Comparison of ENCODE assay signal across 7 cellular contexts in genomic region chr5:154939387-154939786, GRCh38. TPM values are rescaled to one million over a fixed set of nuclear protein-coding genes. Genes with fewer than 3 reads are reported as not detected.
DNase-seq lines count a peak whose midpoint lies in the region; ATAC-seq and TF ChIP-seq lines count a peak whose summit lies in the region.
"Not testable (repeated sequence)": the region's sequence is repeated elsewhere in the genome, so short reads cannot be mapped to it uniquely, and the experiment has no call there.

No MANE protein-coding gene starts in this region.

- not testable (repeated sequence) for H3K4me1 ChIP-seq in mesendoderm (ENCODE audit: control insufficient read depth, low read depth, low read length)
- H3K4me1 ChIP-seq in neural progenitor cell: peaks cover 14% of the 10 kb centered on the region

- not testable (repeated sequence) for H3K9ac ChIP-seq in SK-N-MC (ENCODE audit: insufficient read length); mesendoderm (ENCODE audit: low read length); neural progenitor cell

- BruUV-seq in Calu3 (replicated peaks; lab: Mats Ljungman, UMichigan): not testable (repeated sequence)

- DNase-seq in Calu3; SK-N-MC (ENCODE audit: low read depth, low spot score); activated CD4-positive, alpha-beta memory T cell treated with anti-CD3 and anti-CD28 coated beads for 36 hours; central memory CD8-positive, alpha-beta T cell (ENCODE audit: low spot score in 2 of 2); neural progenitor cell (ENCODE audit: low spot score): not testable (repeated sequence)
- DNase-seq in mesendoderm: peak; percentile 66

- H3K4me1 Mint-ChIP-seq in Calu3 (ENCODE audit: low read depth, unreplicated experiment) (peaks cover 22% of the 10 kb centered on the region), neural progenitor cell (peaks cover 18% of the 10 kb centered on the region)
- H3K4me1 Mint-ChIP-seq in activated CD4-positive, alpha-beta memory T cell treated with anti-CD3 and anti-CD28 coated beads for 36 hours (ENCODE audit: low read depth): peaks cover 49% of the 10 kb centered on the region
- H3K4me1 Mint-ChIP-seq in activated naive CD4-positive, alpha-beta T cell treated with anti-CD3 and anti-CD28 coated beads, Interleukin-2, amount 50 U/mL, for 24 hours: peaks cover 65% of the 10 kb centered on the region
- peaks cover 41% of the 10 kb centered on the region for H3K4me1 Mint-ChIP-seq in central memory CD8-positive, alpha-beta T cell

- POLR2A ChIA-PET in activated CD4-positive, alpha-beta memory T cell treated with anti-CD3 and anti-CD28 coated beads for 36 hours (lab: Charles Lee): not testable (repeated sequence)

- peak overlapping the region; percentile 1 for H3K56ac ChIP-seq in mesendoderm (ENCODE audit: low read length)

- not testable (repeated sequence) for ATAC-seq in central memory CD8-positive, alpha-beta T cell (replicated peaks; ENCODE audit: extremely low read depth, poor library complexity, severe bottlenecking)

- H2AK5ac ChIP-seq in mesendoderm (ENCODE audit: low read length): not testable (repeated sequence)

- CTCF ChIA-PET in Calu3 (lab: Charles Lee); activated CD4-positive, alpha-beta memory T cell treated with anti-CD3 and anti-CD28 coated beads for 36 hours (lab: Charles Lee): not testable (repeated sequence)

- H3K36me3 Mint-ChIP-seq in Calu3 (ENCODE audit: insufficient read depth, unreplicated experiment): peaks cover 33% of the 10 kb centered on the region
- peaks cover 16% of the 10 kb centered on the region for H3K36me3 Mint-ChIP-seq in activated CD4-positive, alpha-beta memory T cell treated with anti-CD3 and anti-CD28 coated beads for 36 hours
- peaks cover 12% of the 10 kb centered on the region for H3K36me3 Mint-ChIP-seq in activated naive CD4-positive, alpha-beta T cell treated with anti-CD3 and anti-CD28 coated beads, Interleukin-2, amount 50 U/mL, for 24 hours
- peaks cover 20% of the 10 kb centered on the region for H3K36me3 Mint-ChIP-seq in central memory CD8-positive, alpha-beta T cell (ENCODE audit: insufficient read depth)
- not testable (repeated sequence) for H3K36me3 Mint-ChIP-seq in neural progenitor cell

- not testable (repeated sequence) for H3K4me3 ChIP-seq in SK-N-MC; mesendoderm (ENCODE audit: low read length); neural progenitor cell

- H3K27me3 ChIP-seq in mesendoderm (ENCODE audit: insufficient read depth, low read length, poor library complexity); neural progenitor cell: not testable (repeated sequence)

- no CpG with 5 or more reads among the region's 5 CpGs for WGBS in mesendoderm (ENCODE audit: extremely low coverage, insufficient coverage, low lambda C conversion rate)

- H3K9me3 Mint-ChIP-seq in Calu3 (ENCODE audit: low read depth, unreplicated experiment); activated CD4-positive, alpha-beta memory T cell treated with anti-CD3 and anti-CD28 coated beads for 36 hours; activated naive CD4-positive, alpha-beta T cell treated with anti-CD3 and anti-CD28 coated beads, Interleukin-2, amount 50 U/mL, for 24 hours; central memory CD8-positive, alpha-beta T cell; neural progenitor cell: not testable (repeated sequence)

- H3K27ac ChIP-seq in SK-N-MC: 0 out of 2 replicates have a peak overlapping the region, but pooled peaks have one; percentile 5
- peak overlapping the region; percentile 46 for H3K27ac ChIP-seq in mesendoderm (ENCODE audit: low read depth, low read length)
- H3K27ac ChIP-seq in neural progenitor cell: not testable (repeated sequence)

- intact Hi-C loops in Calu3 (cut with micrococcal nuclease; ENCODE audit: unreplicated experiment); activated CD4-positive, alpha-beta memory T cell treated with anti-CD3 and anti-CD28 coated beads for 36 hours (cut with micrococcal nuclease): not testable (repeated sequence)

- peaks cover 15% of the 10 kb centered on the region for H3K79me1 ChIP-seq in mesendoderm (ENCODE audit: low read length)

- not testable (repeated sequence) for H3K9me3 ChIP-seq in SK-N-MC (ENCODE audit: low read depth, low read length); neural progenitor cell (ENCODE audit: low read depth)

- not testable (repeated sequence) for H4K20me1 ChIP-seq in neural progenitor cell (ENCODE audit: low read depth)

- H3F3A ChIP-seq in neural progenitor cell (ENCODE audit: low read depth): not testable (repeated sequence)

- not testable (repeated sequence) for H3K27me3 Mint-ChIP-seq in Calu3 (ENCODE audit: unreplicated experiment); activated CD4-positive, alpha-beta memory T cell treated with anti-CD3 and anti-CD28 coated beads for 36 hours; activated naive CD4-positive, alpha-beta T cell treated with anti-CD3 and anti-CD28 coated beads, Interleukin-2, amount 50 U/mL, for 24 hours; central memory CD8-positive, alpha-beta T cell; neural progenitor cell (ENCODE audit: insufficient read depth, low read depth)

- H2AFZ ChIP-seq in neural progenitor cell (replicated peaks): not testable (repeated sequence)

- not testable (repeated sequence) for H4K5ac ChIP-seq in mesendoderm (ENCODE audit: low read length)

- not testable (repeated sequence) for H2BK5ac ChIP-seq in mesendoderm (ENCODE audit: low read length)

- not testable (repeated sequence) for H2BK15ac ChIP-seq in mesendoderm (replicated peaks; ENCODE audit: low read depth)

- not testable (repeated sequence) for H4K8ac ChIP-seq in mesendoderm (ENCODE audit: low read depth, low read length)

- H3K79me2 ChIP-seq in mesendoderm (ENCODE audit: control insufficient read depth, insufficient read depth, low read length) (peaks cover 23% of the 10 kb centered on the region), neural progenitor cell (ENCODE audit: low read depth) (peaks cover 55% of the 10 kb centered on the region)

- not testable (repeated sequence) for H3K4me2 ChIP-seq in mesendoderm (ENCODE audit: low read length); neural progenitor cell

- peaks cover 21% of the 10 kb centered on the region for H3K36me3 ChIP-seq in SK-N-MC (ENCODE audit: insufficient read depth, low read length)
- not testable (repeated sequence) for H3K36me3 ChIP-seq in mesendoderm (ENCODE audit: control insufficient read depth, insufficient read depth, low read length); neural progenitor cell

- H2BK120ac ChIP-seq in mesendoderm (ENCODE audit: low read depth, low read length): peak overlapping the region; percentile 49

- not testable (repeated sequence) for H3K18ac ChIP-seq in mesendoderm (ENCODE audit: low read length)

- H3K4ac ChIP-seq in mesendoderm (ENCODE audit: low read depth, low read length): not testable (repeated sequence)

- H3K23ac ChIP-seq in mesendoderm (ENCODE audit: low read length): not testable (repeated sequence)

- H3K4me3 Mint-ChIP-seq in Calu3 (ENCODE audit: low read depth, unreplicated experiment) (peak overlapping the region; percentile 9), neural progenitor cell (peak overlapping the region; percentile 52)
- peak overlapping the region; percentile 30 for H3K4me3 Mint-ChIP-seq in activated CD4-positive, alpha-beta memory T cell treated with anti-CD3 and anti-CD28 coated beads for 36 hours
- H3K4me3 Mint-ChIP-seq in activated naive CD4-positive, alpha-beta T cell treated with anti-CD3 and anti-CD28 coated beads, Interleukin-2, amount 50 U/mL, for 24 hours: peak overlapping the region; percentile 99
- H3K4me3 Mint-ChIP-seq in central memory CD8-positive, alpha-beta T cell: peak overlapping the region; percentile 93

- not testable (repeated sequence) for TF ChIP-seq CTCF in Calu3 (IDR thresholded peaks at IDR 0.05; ENCODE audit: unreplicated experiment); neural progenitor cell (IDR thresholded peaks at IDR 0.05)

- peak overlapping the region; percentile 18 for H3K27ac Mint-ChIP-seq in Calu3 (ENCODE audit: unreplicated experiment)
- H3K27ac Mint-ChIP-seq in activated CD4-positive, alpha-beta memory T cell treated with anti-CD3 and anti-CD28 coated beads for 36 hours; central memory CD8-positive, alpha-beta T cell (ENCODE audit: low read depth); neural progenitor cell: not testable (repeated sequence)
- H3K27ac Mint-ChIP-seq in activated naive CD4-positive, alpha-beta T cell treated with anti-CD3 and anti-CD28 coated beads, Interleukin-2, amount 50 U/mL, for 24 hours: peak overlapping the region; percentile 97

RNA-seq across cellular contexts. Expression of gene GEMIN5, which starts 1.4 kb away (rescaled TPM):
- total RNA-seq in Calu3 (2022): 27.7 and 30.5 TPM in 2 replicates
- 10 to 100 TPM; 25.5 to 27.4 TPM for total RNA-seq in activated CD4-positive, alpha-beta memory T cell treated with anti-CD3 and anti-CD28 coated beads for 36 hours
- polyA plus RNA-seq in mesendoderm (2013, experiment 1 of 2): 22.8 TPM
- 23.1 TPM for polyA plus RNA-seq in mesendoderm (2013, experiment 2 of 2)
- total RNA-seq in neural progenitor cell (ENCODE audit: low replicate concordance): 18.5 and 23.4 TPM in 2 replicates

RNA-seq across cellular contexts. Expression of gene MRPL22, which starts 1.5 kb away (rescaled TPM):
- total RNA-seq in Calu3 (2022) (73.8 and 80.6 TPM in 2 replicates), neural progenitor cell (ENCODE audit: low replicate concordance) (25.7 and 49.1 TPM in 2 replicates)
- 10 to 100 TPM; 80.8 to 82.2 TPM for total RNA-seq in activated CD4-positive, alpha-beta memory T cell treated with anti-CD3 and anti-CD28 coated beads for 36 hours
- polyA plus RNA-seq in mesendoderm (2013, experiment 1 of 2): 93.8 TPM
- 93.6 TPM for polyA plus RNA-seq in mesendoderm (2013, experiment 2 of 2)

Comparison
In these comparisons a context has a peak if more than half of its experiments do, and no peak if none do; other contexts are left out.
1. H3K4me3 Mint-ChIP-seq: peak in every context shown above with its lines; median percentile 99 in activated naive CD4-positive, alpha-beta T cell treated with anti-CD3 and anti-CD28 coated beads, Interleukin-2, amount 50 U/mL, for 24 hours; 93 in central memory CD8-positive, alpha-beta T cell; 52 in neural progenitor cell; 30 in activated CD4-positive, alpha-beta memory T cell treated with anti-CD3 and anti-CD28 coated beads for 36 hours; 9 in Calu3.